In the genomic region with DNA sequence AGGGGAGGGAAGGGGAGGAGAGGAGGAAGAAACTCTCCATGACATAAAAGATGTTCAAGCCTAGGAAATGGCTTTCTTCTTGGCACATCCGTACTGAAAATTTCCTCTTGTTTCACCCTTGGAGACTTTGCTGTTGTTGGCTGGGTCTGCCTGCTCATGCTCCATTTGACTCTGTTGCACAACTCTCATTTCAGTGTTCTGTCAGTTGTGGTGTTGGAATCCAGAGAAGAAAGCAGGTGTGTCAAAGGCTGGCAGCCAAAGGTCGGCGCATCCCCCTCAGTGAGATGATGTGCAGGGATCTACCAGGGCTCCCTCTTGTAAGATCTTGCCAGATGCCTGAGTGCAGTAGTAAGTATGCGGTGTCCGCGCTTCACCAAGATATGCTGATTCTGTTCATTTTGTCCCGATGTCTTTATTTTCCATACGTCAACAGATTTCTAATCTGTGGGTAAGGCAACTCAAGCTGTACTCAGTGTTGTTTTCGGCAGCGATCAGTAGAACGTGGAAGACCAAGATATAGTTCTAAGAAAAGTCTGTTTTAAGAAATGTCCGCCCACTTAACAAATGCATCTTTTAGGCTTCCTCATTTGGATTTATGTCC, we compare ENCODE assay signal across 24 cellular contexts.
"Had no signal": no experiment of that assay in that cellular context is flagged by ENCODE, and none has a peak within 500 bp of the region (broad histone marks: within the 10 kb centered on the region; RNA-seq: fewer than 3 reads in every experiment).

No MANE protein-coding gene starts in this region.

- H3K9me3 ChIP-seq: pancreas, transverse colon, vagina had no signal

- ATAC-seq: activated T-cell treated with anti-CD3 and anti-CD28 coated beads, Interleukin-2, amount 50 U/mL, for 72 hours; effector memory CD8-positive, alpha-beta T cell; naive thymus-derived CD8-positive, alpha-beta T cell; stimulated activated naive CD8-positive, alpha-beta T cell treated with anti-CD3 and anti-CD28 coated beads, Interleukin-15, amount 100 ng/mL, for 72 hours had no signal

- H3K27ac Mint-ChIP-seq: activated T-cell treated with anti-CD3 and anti-CD28 coated beads, Interleukin-2, amount 50 U/mL, for 72 hours; effector memory CD8-positive, alpha-beta T cell; immature natural killer cell; naive thymus-derived CD8-positive, alpha-beta T cell; stimulated activated naive CD8-positive, alpha-beta T cell treated with anti-CD3 and anti-CD28 coated beads, Interleukin-15, amount 100 ng/mL, for 72 hours had no signal

- H3K27me3 Mint-ChIP-seq: stimulated activated naive CD8-positive, alpha-beta T cell treated with anti-CD3 and anti-CD28 coated beads, Interleukin-15, amount 100 ng/mL, for 72 hours had no signal

- DNase-seq: activated CD4-positive, alpha-beta T cell treated with anti-CD3 and anti-CD28 coated beads, Interleukin-2, amount 50 U/mL, for 1 hour; activated CD4-positive, CD25-positive, alpha-beta regulatory T cell treated with anti-CD3 and anti-CD28 coated beads, Interleukin-2, amount 50 U/mL, for 72 hours; activated CD8-positive, alpha-beta memory T cell treated with anti-CD3 and anti-CD28 coated beads for 24 hours; activated effector memory CD4-positive, alpha-beta T cell treated with anti-CD3 and anti-CD28 coated beads, Interleukin-2, amount 50 U/mL, for 16 hours; activated naive CD4-positive, alpha-beta T cell treated with anti-CD3 and anti-CD28 coated beads, Interleukin-2, amount 50 U/mL, for 16 hours; activated T-cell treated with anti-CD3 and anti-CD28 coated beads, Interleukin-2, amount 50 U/mL, for 72 hours; effector memory CD8-positive, alpha-beta T cell; head of caudate nucleus; immature natural killer cell; lower lobe of right lung; naive thymus-derived CD8-positive, alpha-beta T cell; pancreas; stimulated activated CD4-positive, alpha-beta T cell treated with anti-CD3 and anti-CD28 coated beads, Interleukin-2, amount 100 ng/mL, for 48 hours; stimulated activated naive CD8-positive, alpha-beta T cell treated with anti-CD3 and anti-CD28 coated beads, Interleukin-15, amount 100 ng/mL, for 72 hours; SW 1271; T-helper 2 cell; transverse colon had no signal

- H3K4me3 ChIP-seq: cardiac muscle cell, lower lobe of right lung, pancreas, skin epidermis, suprapubic skin, transverse colon, vagina had no signal

- H3K27ac ChIP-seq: cardiac muscle cell, lower lobe of right lung, pancreas, skin epidermis, suprapubic skin, transverse colon, vagina, VCaP had no signal

- H3K36me3 ChIP-seq: cardiac muscle cell, lower lobe of right lung, pancreas, suprapubic skin, transverse colon, vagina had no signal

- FAIRE-seq: astrocyte, frontal cortex, pancreas had no signal

- H3K4me1 ChIP-seq: lower lobe of right lung, pancreas, suprapubic skin, transverse colon, vagina had no signal

- H3K27me3 ChIP-seq: cardiac muscle cell, pancreas, suprapubic skin, transverse colon, vagina had no signal

- H3K36me3 Mint-ChIP-seq: immature natural killer cell had no signal

- H3K4me1 Mint-ChIP-seq: immature natural killer cell; naive thymus-derived CD8-positive, alpha-beta T cell; stimulated activated naive CD8-positive, alpha-beta T cell treated with anti-CD3 and anti-CD28 coated beads, Interleukin-15, amount 100 ng/mL, for 72 hours had no signal

- H3K4me3 Mint-ChIP-seq: activated T-cell treated with anti-CD3 and anti-CD28 coated beads, Interleukin-2, amount 50 U/mL, for 72 hours; effector memory CD8-positive, alpha-beta T cell; immature natural killer cell; naive thymus-derived CD8-positive, alpha-beta T cell; stimulated activated naive CD8-positive, alpha-beta T cell treated with anti-CD3 and anti-CD28 coated beads, Interleukin-15, amount 100 ng/mL, for 72 hours had no signal
